8 cellular contexts compared by ENCODE assay signal in genomic region chr21:37220433-37220980, GRCh38.
A peak's percentile ranks its signal among the peaks of the same experiment; 100 is the strongest.
DNase-seq lines count a peak whose midpoint lies in the region; ATAC-seq and TF ChIP-seq lines count a peak whose summit lies in the region.

No MANE protein-coding gene starts in this region.

- DNase-seq in GF-D8 (lab: John Stamatoyannopoulos, UW) (peak; percentile 46), HL-60 (ENCODE audit: low read depth in 1 of 2, low spot score in 1 of 2) (peak in 1 of 2 experiments; percentile 47), T follicular helper cell (ENCODE audit: low read depth) (peak; percentile 12), cardiac fibroblast (ENCODE audit: low read depth in 2 of 2) (peak; percentile 55 to 59), SKM-1 treated with dmso at 0.1 percent for 144 hours (lab: John Stamatoyannopoulos, UW; ENCODE audit: unreplicated experiment) (no peak)
- peak; percentile 31 for DNase-seq in stimulated activated CD4-positive, alpha-beta T cell treated with anti-CD3 and anti-CD28 coated beads, Interleukin-4, amount 100 ng/mL, for 24 hours

- H3K4me3 ChIP-seq in HL-60 (replicated peaks; ENCODE audit: insufficient read depth, low read length) (peak overlapping the region; percentile 77), cardiac fibroblast (replicated peaks in 1 of 2; ENCODE audit: low read depth in 2 of 2, low read length in 2 of 2) (peak overlapping the region; percentile 63 to 67)

- no peak for TF ChIP-seq CTCF in HL-60 (IDR thresholded peaks at IDR 0.05; ENCODE audit: insufficient read depth, low read length)
- TF ChIP-seq CTCF in cardiac fibroblast (IDR thresholded peaks at IDR 0.05; ENCODE audit: low read depth, low read length): peak; percentile 15

- ATAC-seq in GM21381 (IDR thresholded peaks at IDR 0.05; ENCODE audit: unreplicated experiment): peak; percentile 40

- H3K27ac ChIP-seq in HL-60 (replicated peaks): peak overlapping the region; percentile 65
- H3K27ac ChIP-seq in layer of hippocampus (ENCODE audit: low read depth, low read length): peak overlapping the region; percentile 77

- H3K27me3 ChIP-seq in HL-60 (ENCODE audit: insufficient read depth, poor library complexity, severe bottlenecking) (no peaks in the 10 kb centered on the region), layer of hippocampus (ENCODE audit: control insufficient read depth, insufficient read depth, low read length) (no peaks in the 10 kb centered on the region)
